17 cellular contexts compared by ENCODE assay signal in the genomic region with DNA sequence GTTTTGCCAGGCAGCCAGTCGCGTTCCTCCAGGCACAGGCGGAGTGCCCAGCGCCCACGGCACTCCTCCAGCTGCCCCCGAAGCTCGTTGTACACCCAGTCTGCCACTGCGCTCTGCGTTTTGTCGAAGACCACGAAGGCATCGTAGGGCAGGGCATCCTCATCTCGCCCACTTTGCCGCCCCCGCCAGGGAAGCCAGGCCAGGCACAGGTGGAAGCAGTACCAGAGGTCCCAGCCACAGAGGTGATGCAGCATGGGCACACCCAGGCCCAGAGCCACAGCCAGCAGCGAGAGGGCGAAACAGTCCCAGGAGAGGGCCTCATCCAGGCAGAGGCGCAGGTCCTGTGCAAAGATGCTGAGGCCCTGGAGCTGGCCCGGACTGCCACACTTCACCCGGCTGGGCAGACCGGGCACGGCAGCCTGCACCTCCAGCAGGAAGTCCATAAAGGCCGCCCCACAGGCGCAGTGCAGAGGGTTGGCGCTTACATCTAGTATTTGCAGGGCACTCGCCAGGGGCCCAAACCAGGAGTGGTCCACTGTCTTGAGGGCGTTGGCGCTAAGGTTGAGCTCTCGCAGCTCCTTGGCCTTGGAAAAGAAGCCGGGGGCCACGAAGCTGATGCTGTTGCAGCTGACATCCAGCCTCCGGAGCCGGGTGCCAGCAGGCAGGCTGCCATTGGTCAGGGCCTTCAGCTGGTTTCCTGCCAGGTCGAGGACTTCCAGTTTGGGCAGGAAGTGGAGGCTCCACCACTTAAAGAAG. TPM values are rescaled to one million over a fixed set of nuclear protein-coding genes. Genes with fewer than 3 reads are reported as not detected.
A peak's percentile ranks its signal among the peaks of the same experiment; 100 is the strongest.
DNase-seq lines count a peak whose midpoint lies in the region; ATAC-seq, FAIRE-seq and TF ChIP-seq lines count a peak whose summit lies in the region.
"Had no signal": no experiment of that assay in that cellular context is flagged by ENCODE, and none has a peak within 500 bp of the region (broad histone marks: within the 10 kb centered on the region; RNA-seq: fewer than 3 reads in every experiment).

No MANE protein-coding gene starts in this region.

- TF ChIP-seq CTCF in astrocyte (IDR thresholded peaks at IDR 0.05; ENCODE audit: insufficient read depth, low read depth, low read length) (no peak), GM20000 (IDR thresholded peaks at IDR 0.05; ENCODE audit: extremely low read depth, missing control alignments) (no peak), GM13976 (IDR thresholded peaks at IDR 0.05; ENCODE audit: borderline replicate concordance, control extremely low read depth, extremely low read depth, insufficient read depth, missing control alignments) (no peak)

- peaks cover 17% of the 10 kb centered on the region for H3K4me1 ChIP-seq in astrocyte (ENCODE audit: insufficient read depth, low read length)

- no peak overlapping the region for H2AFZ ChIP-seq in astrocyte (ENCODE audit: low read depth, low read length)

- peak; percentile 75 for DNase-seq in activated CD4-positive, alpha-beta T cell treated with anti-CD3 and anti-CD28 coated beads for 36 hours
- no peak for DNase-seq in activated CD4-positive, alpha-beta T cell treated with anti-CD3 and anti-CD28 coated beads for 1 hour
- DNase-seq in activated CD4-positive, alpha-beta T cell treated with anti-CD3 and anti-CD28 coated beads, Interleukin-2, amount 10 ng/mL, durations not matched to agents 7 days and 5 days = peak; percentile 84
- DNase-seq in astrocyte (ENCODE audit: low read depth) = no peak
- no peak for DNase-seq in NCI-H1694 treated with DMSO at 0.1 percent for 48 hours (lab: John Stamatoyannopoulos, UW)
- DNase-seq in GM20000 (ENCODE audit: low spot score) = no peak
- DNase-seq in GM13976 (ENCODE audit: low spot score) = no peak
- DNase-seq: cortex of kidney, NCI-H226 had no signal

- intact Hi-C loops in activated CD4-positive, alpha-beta T cell treated with anti-CD3 and anti-CD28 coated beads for 36 hours (cut with DNase I, micrococcal nuclease) = loop anchor here (2.0 to 10.0 kb wide), 4 partner anchors 17 to 226 kb away; partner anchors contain the start of genes SEMA3G (in 2 of the 2), RPL29 (in 1 of the 2) and TWF2 (in 1 of the 2)

- H3K27ac Mint-ChIP-seq in activated CD4-positive, alpha-beta T cell treated with anti-CD3 and anti-CD28 coated beads for 36 hours = peak overlapping the region; percentile 77
- peak overlapping the region; percentile 94 for H3K27ac Mint-ChIP-seq in activated CD4-positive, alpha-beta T cell treated with anti-CD3 and anti-CD28 coated beads, Interleukin-2, amount 10 ng/mL, durations not matched to agents 7 days and 5 days
- no peak overlapping the region for H3K27ac Mint-ChIP-seq in astrocyte (ENCODE audit: unreplicated experiment)
- peak overlapping the region; percentile 98 for H3K27ac Mint-ChIP-seq in stimulated activated memory B cell treated with anti-CD40 and anti-IgM and Interleukin-4, amounts not matched to agents 10 μg/mL and 1 μg/mL and 100 μg/mL, for 72 hours

- no peaks in the 10 kb centered on the region for H3K27me3 Mint-ChIP-seq in activated CD4-positive, alpha-beta T cell treated with anti-CD3 and anti-CD28 coated beads for 36 hours
- no peaks in the 10 kb centered on the region for H3K27me3 Mint-ChIP-seq in activated CD4-positive, alpha-beta T cell treated with anti-CD3 and anti-CD28 coated beads, Interleukin-2, amount 10 ng/mL, durations not matched to agents 7 days and 5 days
- peaks cover 9% of the 10 kb centered on the region for H3K27me3 Mint-ChIP-seq in astrocyte (ENCODE audit: low read depth, unreplicated experiment)
- no peaks in the 10 kb centered on the region for H3K27me3 Mint-ChIP-seq in stimulated activated memory B cell treated with anti-CD40 and anti-IgM and Interleukin-4, amounts not matched to agents 10 μg/mL and 1 μg/mL and 100 μg/mL, for 72 hours

- no peaks in the 10 kb centered on the region for H3K36me3 ChIP-seq in astrocyte (ENCODE audit: insufficient read depth, low read length)
- H3K36me3 ChIP-seq: pancreas, upper lobe of left lung had no signal

- no peaks in the 10 kb centered on the region for H3K27me3 ChIP-seq in astrocyte (ENCODE audit: insufficient read depth, low read length)
- H3K27me3 ChIP-seq: pancreas, upper lobe of left lung had no signal

- in situ Hi-C loops in GM13976 (cut with MboI; ENCODE audit: low sequenced_read_pairs, unreplicated experiment) = no loop called here

- FAIRE-seq in astrocyte (lab: Jason Lieb, UNC) = no peak
- FAIRE-seq: A204.1, frontal cortex, pancreas had no signal

- H3K36me3 Mint-ChIP-seq in activated CD4-positive, alpha-beta T cell treated with anti-CD3 and anti-CD28 coated beads for 36 hours (ENCODE audit: low read depth) = peaks cover 3% of the 10 kb centered on the region
- peaks cover 10% of the 10 kb centered on the region for H3K36me3 Mint-ChIP-seq in activated CD4-positive, alpha-beta T cell treated with anti-CD3 and anti-CD28 coated beads, Interleukin-2, amount 10 ng/mL, durations not matched to agents 7 days and 5 days (ENCODE audit: low read depth)
- peaks cover 9% of the 10 kb centered on the region for H3K36me3 Mint-ChIP-seq in astrocyte (ENCODE audit: low read depth, unreplicated experiment)
- peaks cover 45% of the 10 kb centered on the region for H3K36me3 Mint-ChIP-seq in stimulated activated memory B cell treated with anti-CD40 and anti-IgM and Interleukin-4, amounts not matched to agents 10 μg/mL and 1 μg/mL and 100 μg/mL, for 72 hours

- H4K20me1 ChIP-seq in astrocyte (ENCODE audit: insufficient read depth, low read length) = peaks cover 1% of the 10 kb centered on the region

- peak; percentile 32 for ATAC-seq in activated CD4-positive, alpha-beta T cell treated with anti-CD3 and anti-CD28 coated beads for 36 hours
- ATAC-seq in stimulated activated memory B cell treated with anti-CD40 and anti-IgM and Interleukin-4, amounts not matched to agents 10 μg/mL and 1 μg/mL and 100 μg/mL, for 72 hours = no peak
- ATAC-seq: left colon, pancreas had no signal

- peak overlapping the region; percentile 64 for H3K4me3 Mint-ChIP-seq in activated CD4-positive, alpha-beta T cell treated with anti-CD3 and anti-CD28 coated beads for 36 hours
- H3K4me3 Mint-ChIP-seq in activated CD4-positive, alpha-beta T cell treated with anti-CD3 and anti-CD28 coated beads, Interleukin-2, amount 10 ng/mL, durations not matched to agents 7 days and 5 days = peak overlapping the region; percentile 77
- H3K4me3 Mint-ChIP-seq in astrocyte (ENCODE audit: unreplicated experiment) = peak overlapping the region; percentile 34
- H3K4me3 Mint-ChIP-seq in stimulated activated memory B cell treated with anti-CD40 and anti-IgM and Interleukin-4, amounts not matched to agents 10 μg/mL and 1 μg/mL and 100 μg/mL, for 72 hours = peak overlapping the region; percentile 57

- no peaks in the 10 kb centered on the region for H3K9me3 ChIP-seq in astrocyte (ENCODE audit: insufficient read depth, low read depth, low read length)
- H3K9me3 ChIP-seq: pancreas, upper lobe of left lung had no signal

- H3K4me1 Mint-ChIP-seq in activated CD4-positive, alpha-beta T cell treated with anti-CD3 and anti-CD28 coated beads for 36 hours = peaks cover 88% of the 10 kb centered on the region
- peaks cover 95% of the 10 kb centered on the region for H3K4me1 Mint-ChIP-seq in activated CD4-positive, alpha-beta T cell treated with anti-CD3 and anti-CD28 coated beads, Interleukin-2, amount 10 ng/mL, durations not matched to agents 7 days and 5 days
- peaks cover 8% of the 10 kb centered on the region for H3K4me1 Mint-ChIP-seq in astrocyte (ENCODE audit: low read depth, unreplicated experiment)
- peaks cover 96% of the 10 kb centered on the region for H3K4me1 Mint-ChIP-seq in stimulated activated memory B cell treated with anti-CD40 and anti-IgM and Interleukin-4, amounts not matched to agents 10 μg/mL and 1 μg/mL and 100 μg/mL, for 72 hours

- H3K4me2 ChIP-seq in astrocyte (ENCODE audit: low read length) = no peak overlapping the region

- POLR2A ChIA-PET in activated CD4-positive, alpha-beta T cell treated with anti-CD3 and anti-CD28 coated beads for 36 hours (lab: Charles Lee) = interaction anchor here (0.7 to 1.5 kb wide), 4 partner anchors 25 to 168 kb away, joined by 3 to 5 read pairs (median 4); no protein-coding TSS in a partner anchor
- POLR2A ChIA-PET in activated CD4-positive, alpha-beta T cell treated with anti-CD3 and anti-CD28 coated beads, Interleukin-2, amount 10 ng/mL, durations not matched to agents 7 days and 5 days (lab: Charles Lee) = no interaction called here

- H3K9me3 Mint-ChIP-seq in activated CD4-positive, alpha-beta T cell treated with anti-CD3 and anti-CD28 coated beads for 36 hours (ENCODE audit: low read depth) = no peaks in the 10 kb centered on the region
- H3K9me3 Mint-ChIP-seq in activated CD4-positive, alpha-beta T cell treated with anti-CD3 and anti-CD28 coated beads, Interleukin-2, amount 10 ng/mL, durations not matched to agents 7 days and 5 days = no peaks in the 10 kb centered on the region
- peaks cover 5% of the 10 kb centered on the region for H3K9me3 Mint-ChIP-seq in astrocyte (ENCODE audit: unreplicated experiment)
- H3K9me3 Mint-ChIP-seq in stimulated activated memory B cell treated with anti-CD40 and anti-IgM and Interleukin-4, amounts not matched to agents 10 μg/mL and 1 μg/mL and 100 μg/mL, for 72 hours = no peaks in the 10 kb centered on the region

- H3K9ac ChIP-seq in astrocyte (ENCODE audit: low read length) = no peak overlapping the region

- no peak overlapping the region for H3K4me3 ChIP-seq in astrocyte (ENCODE audit: insufficient read depth, low read depth, low read length)
- H3K4me3 ChIP-seq: pancreas, upper lobe of left lung had no signal

- H3K27ac ChIP-seq in astrocyte (ENCODE audit: low read depth, low read length) = no peak overlapping the region
- H3K27ac ChIP-seq: pancreas, upper lobe of left lung had no signal

- no peaks in the 10 kb centered on the region for H3K79me2 ChIP-seq in astrocyte (ENCODE audit: insufficient read depth, low read length)

- CTCF ChIA-PET in activated CD4-positive, alpha-beta T cell treated with anti-CD3 and anti-CD28 coated beads for 36 hours (lab: Charles Lee) = interaction anchor here (0.6 to 11.1 kb wide), 20 partner anchors 10 to 227 kb away, joined by 3 to 191 read pairs (median 6); partner anchors contain the start of gene WDR82
- CTCF ChIA-PET in activated CD4-positive, alpha-beta T cell treated with anti-CD3 and anti-CD28 coated beads, Interleukin-2, amount 10 ng/mL, durations not matched to agents 7 days and 5 days (lab: Charles Lee) = interaction anchor here (0.9 to 10.9 kb wide), 19 partner anchors 9 to 220 kb away, joined by 3 to 91 read pairs (median 4); partner anchors contain the start of genes PPM1M, TWF2 and WDR82

RNA-seq across cellular contexts. Expression of gene TLR9, which starts 3.7 kb away (rescaled TPM):
- under 1 TPM; 0.59 to 0.74 TPM for total RNA-seq in activated CD4-positive, alpha-beta T cell treated with anti-CD3 and anti-CD28 coated beads for 36 hours
- under 1 TPM; 0.55 to 0.65 TPM for total RNA-seq in activated CD4-positive, alpha-beta T cell treated with anti-CD3 and anti-CD28 coated beads, Interleukin-2, amount 10 ng/mL, durations not matched to agents 7 days and 5 days
- total RNA-seq in astrocyte = 0.25 and 0.36 TPM in 2 replicates
- total RNA-seq: Daoy, frontal cortex, SK-MEL-5 had no signal

RNA-seq across cellular contexts. Expression of gene TWF2, which starts 17.2 kb away (rescaled TPM):
- total RNA-seq in activated CD4-positive, alpha-beta T cell treated with anti-CD3 and anti-CD28 coated beads for 36 hours = 10 to 100 TPM; 85.0 to 93.5 TPM
- total RNA-seq in activated CD4-positive, alpha-beta T cell treated with anti-CD3 and anti-CD28 coated beads, Interleukin-2, amount 10 ng/mL, durations not matched to agents 7 days and 5 days = 100 to 1,000 TPM; 117 to 119 TPM
- total RNA-seq in astrocyte = 103 and 105 TPM in 2 replicates

RNA-seq across cellular contexts. Expression of gene ALAS1, which starts 23.8 kb away (rescaled TPM):
- total RNA-seq in activated CD4-positive, alpha-beta T cell treated with anti-CD3 and anti-CD28 coated beads for 36 hours = 10 to 100 TPM; 52.8 to 68.7 TPM
- 10 to 100 TPM; 47.5 to 58.4 TPM for total RNA-seq in activated CD4-positive, alpha-beta T cell treated with anti-CD3 and anti-CD28 coated beads, Interleukin-2, amount 10 ng/mL, durations not matched to agents 7 days and 5 days
- total RNA-seq in astrocyte = 51.4 and 56.3 TPM in 2 replicates

RNA-seq across cellular contexts. Expression of gene PPM1M, which starts 23.8 kb away (rescaled TPM):
- total RNA-seq in activated CD4-positive, alpha-beta T cell treated with anti-CD3 and anti-CD28 coated beads for 36 hours = 10 to 100 TPM; 52.9 to 59.2 TPM
- total RNA-seq in activated CD4-positive, alpha-beta T cell treated with anti-CD3 and anti-CD28 coated beads, Interleukin-2, amount 10 ng/mL, durations not matched to agents 7 days and 5 days = 10 to 100 TPM; 82.2 to 92.7 TPM
- 8.9 and 9.1 TPM in 2 replicates for total RNA-seq in astrocyte

RNA-seq across cellular contexts. Expression of gene WDR82, which starts 56.7 kb away (rescaled TPM):
- total RNA-seq in activated CD4-positive, alpha-beta T cell treated with anti-CD3 and anti-CD28 coated beads for 36 hours = 100 to 1,000 TPM in 1 of 2 experiments, 10 to 100 TPM in 1; 95.2 to 113 TPM
- total RNA-seq in activated CD4-positive, alpha-beta T cell treated with anti-CD3 and anti-CD28 coated beads, Interleukin-2, amount 10 ng/mL, durations not matched to agents 7 days and 5 days = 100 to 1,000 TPM; 140 to 143 TPM
- total RNA-seq in astrocyte = 57.4 and 59.7 TPM in 2 replicates

Comparison
In these comparisons a context has a peak if more than half of its experiments do, and no peak if none do; other contexts are left out.
1. DNase-seq: peak in activated CD4-positive, alpha-beta T cell treated with anti-CD3 and anti-CD28 coated beads for 36 hours (single experiment) and activated CD4-positive, alpha-beta T cell treated with anti-CD3 and anti-CD28 coated beads, Interleukin-2, amount 10 ng/mL, durations not matched to agents 7 days and 5 days (single experiment); none in activated CD4-positive, alpha-beta T cell treated with anti-CD3 and anti-CD28 coated beads for 1 hour (single experiment), astrocyte (single experiment), NCI-H1694 treated with DMSO at 0.1 percent for 48 hours (single experiment), GM20000 (single experiment) and GM13976 (single experiment).
2. Peak in every context shown above with its lines, with median percentiles within 50 percentile points of each other: H3K4me3 Mint-ChIP-seq.